21 cellular contexts compared by ENCODE assay signal in genomic region chr16:29986931-29987330, GRCh38. TPM values are rescaled to one million over a fixed set of nuclear protein-coding genes. Genes with fewer than 3 reads are reported as not detected.
"Had no signal": no experiment of that assay in that cellular context is flagged by ENCODE, and none has a peak within 500 bp of the region (broad histone marks: within the 10 kb centered on the region; RNA-seq: fewer than 3 reads in every experiment).

No MANE protein-coding gene starts in this region.

- H3K4me1 Mint-ChIP-seq: endodermal cell had no signal

- H3K4me1 ChIP-seq: neural progenitor cell, pancreas, prostate gland, suprapubic skin, tibial artery had no signal

- H3K9me3 Mint-ChIP-seq: endodermal cell; naive thymus-derived CD8-positive, alpha-beta T cell; neural progenitor cell had no signal

- H3K36me3 ChIP-seq: neural progenitor cell had no signal

- H3K27ac Mint-ChIP-seq: endodermal cell, neural progenitor cell had no signal

- ATAC-seq: heart left ventricle; left lobe of liver; mucosa of descending colon; naive thymus-derived CD8-positive, alpha-beta T cell; pancreas had no signal

- H3K27me3 ChIP-seq: heart left ventricle, neural progenitor cell, pancreas, right lobe of liver, suprapubic skin, tibial artery had no signal

- DNase-seq: caudate nucleus; effector CD4-positive, alpha-beta T cell; endodermal cell; hippocampal formation; kidney glomerular epithelial cell; occipital lobe; stimulated activated CD4-positive, alpha-beta T cell treated with anti-CD3 and anti-CD28 coated beads, Interleukin-15, amount 100 ng/mL, for 24 hours; stimulated activated CD4-positive, alpha-beta T cell treated with anti-CD3 and anti-CD28 coated beads, Interleukin-1b, Interleukin-23, amount 100 ng/mL, for 48 hours; stimulated activated CD4-positive, alpha-beta T cell treated with anti-CD3 and anti-CD28 coated beads, Interleukin-4, amount 100 ng/mL, for 4 hours; stimulated activated naive CD4-positive, alpha-beta T cell; tibial artery had no signal

- H3K27me3 Mint-ChIP-seq: naive thymus-derived CD8-positive, alpha-beta T cell had no signal

- H3K27ac ChIP-seq: coronary artery, heart left ventricle, neural progenitor cell, pancreas, prostate gland, right lobe of liver, suprapubic skin, tibial artery had no signal

- H3K4me3 ChIP-seq: coronary artery, heart left ventricle, mucosa of descending colon, neural progenitor cell, pancreas, prostate gland, right lobe of liver, suprapubic skin, tibial artery had no signal

- H3K9me3 ChIP-seq: heart left ventricle, mucosa of descending colon, pancreas, prostate gland, right lobe of liver, suprapubic skin, tibial artery had no signal

- H3K4me3 Mint-ChIP-seq: endodermal cell; naive thymus-derived CD8-positive, alpha-beta T cell; neural progenitor cell had no signal

RNA-seq across cellular contexts. Expression of gene DOC2A, which starts 23.9 kb away (rescaled TPM):
- total RNA-seq: naive thymus-derived CD8-positive, alpha-beta T cell had no signal
